15 cellular contexts compared by ENCODE assay signal in the genomic region with DNA sequence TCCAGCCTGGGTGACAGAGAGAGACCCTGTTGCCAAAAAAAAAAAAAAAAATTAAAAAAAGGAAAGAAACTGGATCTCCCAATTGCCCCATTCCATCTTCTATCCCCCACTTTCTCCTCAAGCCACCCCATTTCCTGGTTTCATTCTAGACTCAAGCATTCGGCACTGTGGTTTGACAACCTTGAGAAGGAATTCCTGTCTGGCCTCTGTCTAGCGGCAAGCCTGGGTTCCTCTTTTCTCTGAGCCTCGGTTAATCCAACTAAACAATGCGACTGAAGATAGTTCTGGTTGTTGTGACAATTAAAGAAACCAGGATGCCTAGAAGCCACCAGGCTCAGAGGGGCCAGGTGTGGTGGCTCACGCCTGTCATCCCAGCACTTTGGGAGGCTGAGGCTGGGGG. TPM values are rescaled to one million over a fixed set of nuclear protein-coding genes. Genes with fewer than 3 reads are reported as not detected.
DNase-seq lines count a peak whose midpoint lies in the region; ATAC-seq and TF ChIP-seq lines count a peak whose summit lies in the region.
"Had no signal": no experiment of that assay in that cellular context is flagged by ENCODE, and none has a peak within 500 bp of the region (broad histone marks: within the 10 kb centered on the region; RNA-seq: fewer than 3 reads in every experiment).

No MANE protein-coding gene starts in this region.

- H3K27ac ChIP-seq in adipose tissue (ENCODE audit: low read depth, low read length): peak overlapping the region; percentile 48
- peak overlapping the region; percentile 65 to 86 (median 67) for H3K27ac ChIP-seq in right lobe of liver
- H3K27ac ChIP-seq in upper lobe of left lung: peak overlapping the region; percentile 17 to 81 (median 66)
- H3K27ac ChIP-seq: epithelial cell of prostate had no signal

- no peak for TF ChIP-seq EP300 in upper lobe of left lung (IDR thresholded peaks at IDR 0.05)

- DNase-seq in T-helper 2 cell treated with Interferon-gamma antibody and Interleukin-4, amounts not matched to agents 5 μg/mL and 100 μg/mL, for 36 hours (ENCODE audit: low spot score): no peak
- no peak for DNase-seq in T-helper 2 cell
- DNase-seq in right lobe of liver: peak in 2 of 3 donors; percentile 12 to 23
- DNase-seq in upper lobe of left lung: peak in 1 of 2 donors; percentile 56
- DNase-seq: 8988T, GOT3, islet precursor cell, NCI-H69 had no signal

- peaks cover 0 to 70% (median 20%) of the 10 kb centered on the region in 4 donors for H3K4me1 ChIP-seq in right lobe of liver
- peaks cover 27 to 48% (median 42%) of the 10 kb centered on the region in 4 donors for H3K4me1 ChIP-seq in upper lobe of left lung
- H3K4me1 ChIP-seq: psoas muscle had no signal

- H3K4me3 ChIP-seq in right lobe of liver: peak overlapping the region; percentile 12 to 95 (median 39)
- H3K4me3 ChIP-seq in upper lobe of left lung: no peak overlapping the region
- H3K4me3 ChIP-seq: psoas muscle had no signal

- TF ChIP-seq CTCF in right lobe of liver (IDR thresholded peaks at IDR 0.05): no peak
- TF ChIP-seq CTCF in upper lobe of left lung (IDR thresholded peaks at IDR 0.05): no peak

- ATAC-seq in right lobe of liver (no peak), upper lobe of left lung (ENCODE audit: low FRiP score in 2 of 2) (no peak), HG03039 (IDR thresholded peaks at IDR 0.05; ENCODE audit: unreplicated experiment) (no peak), HG03469 (IDR thresholded peaks at IDR 0.05; ENCODE audit: unreplicated experiment) (no peak), HG03457 (IDR thresholded peaks at IDR 0.05; ENCODE audit: unreplicated experiment) (no peak)

- peaks cover 12% of the 10 kb centered on the region for H3K4me1 Mint-ChIP-seq in T-helper 2 cell treated with Interferon-gamma antibody and Interleukin-4, amounts not matched to agents 5 μg/mL and 100 μg/mL, for 36 hours (ENCODE audit: low read depth)

- H3K9me3 ChIP-seq in right lobe of liver (no peaks in the 10 kb centered on the region), upper lobe of left lung (no peaks in the 10 kb centered on the region)
- H3K9me3 ChIP-seq: psoas muscle had no signal

- intact Hi-C loops in right lobe of liver (cut with DNase I): no loop called here

- H3K27me3 ChIP-seq in right lobe of liver: no peaks in the 10 kb centered on the region
- no peaks in the 10 kb centered on the region for H3K27me3 ChIP-seq in upper lobe of left lung

- no peak overlapping the region for H3K4me3 Mint-ChIP-seq in T-helper 2 cell treated with Interferon-gamma antibody and Interleukin-4, amounts not matched to agents 5 μg/mL and 100 μg/mL, for 36 hours
- H3K4me3 Mint-ChIP-seq: T-helper 1 cell treated with Interleukin-12 subunit alpha and Interleukin-12 subunit beta and Interleukin-4 antibody, amounts not matched to agents 30 μg/mL and 1 μg/mL, for 36 hours had no signal

- H3K36me3 Mint-ChIP-seq in T-helper 2 cell treated with Interferon-gamma antibody and Interleukin-4, amounts not matched to agents 5 μg/mL and 100 μg/mL, for 36 hours (ENCODE audit: low read depth): no peaks in the 10 kb centered on the region

- TF ChIP-seq POLR2A in right lobe of liver (IDR thresholded peaks at IDR 0.05): no peak
- TF ChIP-seq POLR2A in upper lobe of left lung (IDR thresholded peaks at IDR 0.05): no peak

- peak overlapping the region; percentile 56 for H3K27ac Mint-ChIP-seq in T-helper 2 cell treated with Interferon-gamma antibody and Interleukin-4, amounts not matched to agents 5 μg/mL and 100 μg/mL, for 36 hours
- H3K27ac Mint-ChIP-seq: T-helper 1 cell treated with Interleukin-12 subunit alpha and Interleukin-12 subunit beta and Interleukin-4 antibody, amounts not matched to agents 30 μg/mL and 1 μg/mL, for 36 hours had no signal

- H3K36me3 ChIP-seq in right lobe of liver (no peaks in the 10 kb centered on the region), upper lobe of left lung (no peaks in the 10 kb centered on the region)

- no peaks in the 10 kb centered on the region for H3K27me3 Mint-ChIP-seq in T-helper 2 cell treated with Interferon-gamma antibody and Interleukin-4, amounts not matched to agents 5 μg/mL and 100 μg/mL, for 36 hours (ENCODE audit: low read depth)

- 33 to 54% (median 43%) methylated on average over 5 of the region's 5 CpGs for WGBS in adipose tissue, 3 donors
- WGBS in right lobe of liver (ENCODE audit: insufficient coverage, low coverage, low lambda C conversion rate, missing lambda C conversion rate): 23% methylated on average over 5 of the region's 5 CpGs
- 32 to 40% methylated on average over 5 of the region's 5 CpGs for whole genome bisulfite sequencing in upper lobe of left lung, 2 donors

- H3K9me3 Mint-ChIP-seq in T-helper 2 cell treated with Interferon-gamma antibody and Interleukin-4, amounts not matched to agents 5 μg/mL and 100 μg/mL, for 36 hours: no peaks in the 10 kb centered on the region
- H3K9me3 Mint-ChIP-seq: T-helper 1 cell treated with Interleukin-12 subunit alpha and Interleukin-12 subunit beta and Interleukin-4 antibody, amounts not matched to agents 30 μg/mL and 1 μg/mL, for 36 hours had no signal

RNA-seq across cellular contexts. Expression of a gene that starts 3.3 kb away (rescaled TPM):
- polyA plus RNA-seq in adipose tissue: 100 to 1,000 TPM; 538 to 982 (median 581) TPM
- total RNA-seq in right lobe of liver: over 10,000 TPM; 10,569 to 17,502 (median 15,749) TPM
- total RNA-seq in upper lobe of left lung: 1,000 to 10,000 TPM in 2 of 6 donors, 100 to 1,000 TPM in 4; 461 to 1,221 (median 854) TPM

RNA-seq across cellular contexts. Expression of a gene that starts 13.6 kb away (rescaled TPM):
- 10 to 100 TPM; 52.4 to 76.6 (median 66.4) TPM for polyA plus RNA-seq in adipose tissue
- total RNA-seq in right lobe of liver (10 to 100 TPM; 22.3 to 53.0 (median 41.3) TPM), upper lobe of left lung (100 to 1,000 TPM in 1 of 6 donors, 10 to 100 TPM in 5; 51.6 to 105 (median 69.0) TPM)

RNA-seq across cellular contexts. Expression of a gene that starts 15.7 kb away (rescaled TPM):
- polyA plus RNA-seq in adipose tissue: 100 to 1,000 TPM in 2 of 3 donors, 10 to 100 TPM in 1; 28.6 to 149 (median 112) TPM
- total RNA-seq in right lobe of liver: 10 to 100 TPM in 2 of 6 experiments, 1 to 10 TPM in 4; 7.5 to 14.9 (median 9.3) TPM
- 100 to 1,000 TPM in 2 of 6 donors, 10 to 100 TPM in 4; 59.6 to 423 (median 74.3) TPM for total RNA-seq in upper lobe of left lung

RNA-seq across cellular contexts. Expression of a gene that starts 43.5 kb away (rescaled TPM):
- 10 to 100 TPM in 1 of 3 donors, 1 to 10 TPM in 1, under 1 TPM in 1; 0.45 to 14.4 (median 2.1) TPM for polyA plus RNA-seq in adipose tissue
- 1 to 10 TPM in 4 of 6 experiments, under 1 TPM in 2; 0.72 to 2.3 (median 1.3) TPM for total RNA-seq in right lobe of liver
- total RNA-seq in upper lobe of left lung: 100 to 1,000 TPM in 1 of 6 donors, 10 to 100 TPM in 5; 24.9 to 109 (median 35.8) TPM

RNA-seq across cellular contexts. Expression of a gene that starts 48.8 kb away (rescaled TPM):
- 1 to 10 TPM; 1.2 to 6.3 (median 6.0) TPM for polyA plus RNA-seq in adipose tissue
- 1 to 10 TPM; 1.1 to 7.9 (median 3.1) TPM for total RNA-seq in right lobe of liver
- 10 to 100 TPM; 13.9 to 53.4 (median 24.1) TPM for total RNA-seq in upper lobe of left lung

Comparison
In these comparisons a context has a peak if more than half of its experiments do, and no peak if none do; other contexts are left out.
1. DNase-seq: peak in right lobe of liver (2 of 3); none in T-helper 2 cell treated with Interferon-gamma antibody and Interleukin-4, amounts not matched to agents 5 μg/mL and 100 μg/mL, for 36 hours (single experiment) and T-helper 2 cell (0 of 5).
2. H3K4me3 ChIP-seq: peak in right lobe of liver (3 of 3); none in upper lobe of left lung (0 of 4).
3. RNA of a gene that starts 3.3 kb away (total RNA-seq): 10,569 to 17,502 TPM in right lobe of liver; 461 to 1,221 TPM in upper lobe of left lung; every median in the first group is over 4 times any median in the second.
4. Peak in every context shown above with its lines, with median percentiles within 50 percentile points of each other: H3K27ac ChIP-seq.